In genomic region chr12:101909646-101910045, GRCh38 we compare ENCODE assay signal across 15 cellular contexts. TPM values are rescaled to one million over a fixed set of nuclear protein-coding genes. Genes with fewer than 3 reads are reported as not detected.
A peak's percentile ranks its signal among the peaks of the same experiment; 100 is the strongest.
DNase-seq lines count a peak whose midpoint lies in the region; ATAC-seq, FAIRE-seq and TF ChIP-seq lines count a peak whose summit lies in the region.
"Had no signal": no experiment of that assay in that cellular context is flagged by ENCODE, and none has a peak within 500 bp of the region (broad histone marks: within the 10 kb centered on the region; RNA-seq: fewer than 3 reads in every experiment).

No MANE protein-coding gene starts in this region.

- no peaks in the 10 kb centered on the region for H3K79me2 ChIP-seq in hepatocyte
- H3K79me2 ChIP-seq in osteoblast (ENCODE audit: insufficient read depth, low read length) = no peaks in the 10 kb centered on the region

- H3K4me2 ChIP-seq in hepatocyte = peak overlapping the region; percentile 45
- no peak overlapping the region for H3K4me2 ChIP-seq in osteoblast (ENCODE audit: insufficient read depth, low read length)

- no peak overlapping the region for H3K4me3 ChIP-seq in CD8-positive, alpha-beta T cell (ENCODE audit: low read depth, low read length)
- H3K4me3 ChIP-seq in hepatocyte (no peak overlapping the region), osteoblast (ENCODE audit: insufficient read depth, low read length) (no peak overlapping the region)
- H3K4me3 ChIP-seq: psoas muscle had no signal

- no peak for TF ChIP-seq CTCF in CD8-positive, alpha-beta T cell (IDR thresholded peaks at IDR 0.05)
- TF ChIP-seq CTCF in hepatocyte (IDR thresholded peaks at IDR 0.05; ENCODE audit: poor library complexity) = no peak
- TF ChIP-seq CTCF in osteoblast (IDR thresholded peaks at IDR 0.05; ENCODE audit: extremely low read depth, low read depth, low read length) = no peak

- H3K9me3 Mint-ChIP-seq in CD8-positive, alpha-beta T cell = no peaks in the 10 kb centered on the region
- H3K9me3 Mint-ChIP-seq in activated CD4-positive, alpha-beta T cell treated with anti-CD3 and anti-CD28 coated beads for 36 hours (ENCODE audit: low read depth) = no peaks in the 10 kb centered on the region
- H3K9me3 Mint-ChIP-seq: activated naive CD4-positive, alpha-beta T cell treated with anti-CD3 and anti-CD28 coated beads, Interleukin-2, amount 50 U/mL, for 24 hours had no signal

- no peaks in the 10 kb centered on the region for H3K9me2 ChIP-seq in hepatocyte (replicated peaks; ENCODE audit: insufficient read depth)

- DNase-seq in CD8-positive, alpha-beta T cell = no peak
- DNase-seq in GM19239 (ENCODE audit: insufficient read length, low spot score) (no peak), MV-4-11 (lab: John Stamatoyannopoulos, UW) (peak; percentile 76), hepatocyte (ENCODE audit: low spot score) (no peak), osteoblast (ENCODE audit: insufficient read length, low spot score, missing footprints) (no peak), NCI-H1417 (lab: John Stamatoyannopoulos, UW) (no peak)
- no peak for DNase-seq in activated CD4-positive, alpha-beta T cell treated with anti-CD3 and anti-CD28 coated beads for 36 hours
- DNase-seq in activated naive CD4-positive, alpha-beta T cell treated with Interleukin-2 at 50 U/mL for 16 hours = no peak
- DNase-seq: activated CD8-positive, alpha-beta memory T cell treated with anti-CD3 and anti-CD28 coated beads for 24 hours; AML-193; midbrain; NCI-H1048; psoas muscle; stimulated activated naive CD4-positive, alpha-beta T cell had no signal

- 73% methylated on average over 7 of the region's 7 CpGs for WGBS in hepatocyte (ENCODE audit: low lambda C conversion rate, missing lambda C conversion rate)

- FAIRE-seq in GM19239 (lab: Jason Lieb, UNC) = peak; percentile 35

- no peaks in the 10 kb centered on the region for H3K4me1 Mint-ChIP-seq in CD8-positive, alpha-beta T cell (ENCODE audit: low read depth)
- no peaks in the 10 kb centered on the region for H3K4me1 Mint-ChIP-seq in activated CD4-positive, alpha-beta T cell treated with anti-CD3 and anti-CD28 coated beads for 36 hours
- H3K4me1 Mint-ChIP-seq: activated naive CD4-positive, alpha-beta T cell treated with anti-CD3 and anti-CD28 coated beads, Interleukin-2, amount 50 U/mL, for 24 hours had no signal

- H3K4me1 ChIP-seq in CD8-positive, alpha-beta T cell (ENCODE audit: insufficient read depth, low read length) = no peaks in the 10 kb centered on the region
- H3K4me1 ChIP-seq in hepatocyte (ENCODE audit: insufficient read depth) (peaks cover 6% of the 10 kb centered on the region), osteoblast (ENCODE audit: insufficient read depth, low read length) (no peaks in the 10 kb centered on the region)
- H3K4me1 ChIP-seq: psoas muscle had no signal

- H3K27me3 Mint-ChIP-seq in CD8-positive, alpha-beta T cell (ENCODE audit: low read depth) = no peaks in the 10 kb centered on the region
- H3K27me3 Mint-ChIP-seq in activated CD4-positive, alpha-beta T cell treated with anti-CD3 and anti-CD28 coated beads for 36 hours = no peaks in the 10 kb centered on the region
- H3K27me3 Mint-ChIP-seq: activated naive CD4-positive, alpha-beta T cell treated with anti-CD3 and anti-CD28 coated beads, Interleukin-2, amount 50 U/mL, for 24 hours had no signal

- no peak overlapping the region for H3K27ac ChIP-seq in CD8-positive, alpha-beta T cell (ENCODE audit: low read depth, low read length)
- H3K27ac ChIP-seq in hepatocyte (peak overlapping the region; percentile 69), osteoblast (ENCODE audit: low read depth, low read length) (no peak overlapping the region)
- H3K27ac ChIP-seq: psoas muscle had no signal

- no peaks in the 10 kb centered on the region for H3K36me3 Mint-ChIP-seq in CD8-positive, alpha-beta T cell
- H3K36me3 Mint-ChIP-seq in activated CD4-positive, alpha-beta T cell treated with anti-CD3 and anti-CD28 coated beads for 36 hours (ENCODE audit: low read depth) = no peaks in the 10 kb centered on the region
- H3K36me3 Mint-ChIP-seq: activated naive CD4-positive, alpha-beta T cell treated with anti-CD3 and anti-CD28 coated beads, Interleukin-2, amount 50 U/mL, for 24 hours had no signal

- H4K20me1 ChIP-seq in hepatocyte (ENCODE audit: insufficient read depth, poor library complexity, severe bottlenecking) (no peaks in the 10 kb centered on the region), osteoblast (ENCODE audit: insufficient read depth, low read length) (no peaks in the 10 kb centered on the region)

- peak overlapping the region; percentile 50 for H3K4me3 Mint-ChIP-seq in CD8-positive, alpha-beta T cell
- no peak overlapping the region for H3K4me3 Mint-ChIP-seq in activated CD4-positive, alpha-beta T cell treated with anti-CD3 and anti-CD28 coated beads for 36 hours
- H3K4me3 Mint-ChIP-seq: activated naive CD4-positive, alpha-beta T cell treated with anti-CD3 and anti-CD28 coated beads, Interleukin-2, amount 50 U/mL, for 24 hours had no signal

- H2AFZ ChIP-seq in hepatocyte (no peak overlapping the region), osteoblast (ENCODE audit: low read length) (no peak overlapping the region)

- POLR2A ChIA-PET in CD8-positive, alpha-beta T cell (lab: Charles Lee) = no interaction called here
- POLR2A ChIA-PET in activated CD4-positive, alpha-beta T cell treated with anti-CD3 and anti-CD28 coated beads for 36 hours (lab: Charles Lee) = no interaction called here

- intact Hi-C loops in CD8-positive, alpha-beta T cell (cut with DNase I, micrococcal nuclease) = no loop called here
- intact Hi-C loops in activated CD4-positive, alpha-beta T cell treated with anti-CD3 and anti-CD28 coated beads for 36 hours (cut with DNase I, micrococcal nuclease) = no loop called here

- H3K36me3 ChIP-seq in CD8-positive, alpha-beta T cell (ENCODE audit: insufficient read depth, low read length) = no peaks in the 10 kb centered on the region
- H3K36me3 ChIP-seq in hepatocyte (replicated peaks; ENCODE audit: insufficient read depth, low read depth) = no peaks in the 10 kb centered on the region
- H3K36me3 ChIP-seq in osteoblast (ENCODE audit: insufficient read depth, low read length) = peaks cover 22% of the 10 kb centered on the region

- ATAC-seq in CD8-positive, alpha-beta T cell = no peak
- ATAC-seq in activated CD4-positive, alpha-beta T cell treated with anti-CD3 and anti-CD28 coated beads for 36 hours = no peak
- ATAC-seq: psoas muscle had no signal

- CTCF ChIA-PET in CD8-positive, alpha-beta T cell (lab: Charles Lee) = no interaction called here
- CTCF ChIA-PET in activated CD4-positive, alpha-beta T cell treated with anti-CD3 and anti-CD28 coated beads for 36 hours (lab: Charles Lee) = interaction anchor here (0.7 to 1.0 kb wide), 2 partner anchors 18 to 88 kb away, joined by 3 to 4 read pairs; no protein-coding TSS in a partner anchor

- H3K27me3 ChIP-seq in CD8-positive, alpha-beta T cell (ENCODE audit: insufficient read depth, low read length) = no peaks in the 10 kb centered on the region
- H3K27me3 ChIP-seq in hepatocyte (no peaks in the 10 kb centered on the region), osteoblast (ENCODE audit: insufficient read depth, low read length) (no peaks in the 10 kb centered on the region)

- no peak overlapping the region for H3K27ac Mint-ChIP-seq in CD8-positive, alpha-beta T cell
- H3K27ac Mint-ChIP-seq in activated CD4-positive, alpha-beta T cell treated with anti-CD3 and anti-CD28 coated beads for 36 hours = no peak overlapping the region
- H3K27ac Mint-ChIP-seq: activated naive CD4-positive, alpha-beta T cell treated with anti-CD3 and anti-CD28 coated beads, Interleukin-2, amount 50 U/mL, for 24 hours had no signal

- no peaks in the 10 kb centered on the region for H3K9me3 ChIP-seq in CD8-positive, alpha-beta T cell (ENCODE audit: low read length)
- H3K9me3 ChIP-seq in hepatocyte (ENCODE audit: low read depth) (no peaks in the 10 kb centered on the region), osteoblast (ENCODE audit: low read depth, low read length) (no peaks in the 10 kb centered on the region)
- H3K9me3 ChIP-seq: psoas muscle had no signal

RNA-seq across cellular contexts. Expression of gene DRAM1, which starts 32.3 kb away (rescaled TPM):
- total RNA-seq in CD8-positive, alpha-beta T cell = 1 to 10 TPM; 3.5 to 7.5 TPM
- total RNA-seq in hepatocyte (24.0 and 26.0 TPM in 2 replicates), osteoblast (141 and 150 TPM in 2 replicates)
- polyA plus RNA-seq in hepatocyte = 27.2 and 28.2 TPM in 2 replicates
- 1 to 10 TPM; 2.3 to 2.4 TPM for total RNA-seq in activated CD4-positive, alpha-beta T cell treated with anti-CD3 and anti-CD28 coated beads for 36 hours
